ENCODE assay signal across 8 cellular contexts in the genomic region with DNA sequence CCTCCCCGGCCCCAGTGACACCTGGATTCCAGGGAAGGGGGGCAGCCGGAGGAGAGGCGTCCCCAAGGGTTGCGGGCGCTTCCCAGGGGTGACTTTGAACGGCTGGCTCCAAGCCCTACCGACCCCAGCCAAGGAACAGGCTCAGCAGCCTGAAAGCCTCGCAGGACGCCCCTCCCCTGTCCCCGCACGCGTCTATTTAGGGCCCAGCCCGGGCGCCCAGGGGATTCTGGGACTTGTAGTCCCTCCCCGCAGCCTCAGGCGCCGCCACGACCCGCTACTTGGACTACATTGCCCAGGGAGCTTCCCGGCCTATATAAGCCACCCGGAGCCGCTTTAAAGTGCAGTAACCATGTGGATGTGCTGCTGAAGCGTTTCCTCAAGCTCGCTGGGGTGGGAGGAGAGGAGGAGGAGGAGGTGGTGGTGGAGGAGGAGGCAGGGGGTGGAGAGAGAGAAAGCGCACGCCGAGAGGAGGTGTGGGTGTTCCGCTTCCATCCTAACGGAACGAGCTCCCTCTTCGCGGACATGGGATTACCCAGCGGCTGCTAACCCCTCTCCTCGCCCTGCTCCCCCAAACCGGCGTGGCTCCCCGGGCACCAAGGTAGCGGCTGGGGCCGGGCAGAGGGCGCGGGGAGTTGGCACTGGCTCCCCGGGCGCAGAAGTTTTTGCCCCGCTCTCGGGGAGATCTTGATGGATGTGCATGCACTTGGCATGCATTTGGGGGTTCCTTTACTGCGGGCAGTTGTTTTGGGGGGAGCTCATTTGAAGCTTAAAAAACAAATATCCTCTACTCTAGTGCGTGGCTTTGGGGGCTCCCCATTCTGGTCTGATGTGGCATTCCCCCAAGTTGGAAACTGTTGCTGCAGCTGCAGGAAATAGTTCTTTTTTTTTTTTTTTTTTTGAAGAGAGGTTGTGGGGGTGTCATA. TPM values are rescaled to one million over a fixed set of nuclear protein-coding genes. Genes with fewer than 3 reads are reported as not detected.
DNase-seq lines count a peak whose midpoint lies in the region; ATAC-seq and TF ChIP-seq lines count a peak whose summit lies in the region.

A gene (plus strand): TSS at position 341 of the 923 bp plus-strand sequence. CDS start 23,144 bp downstream, outside the sequence.

- peak within 1 kb of the TSS; percentile 98 for H3K4me3 Mint-ChIP-seq in activated T-cell treated with anti-CD3 and anti-CD28 coated beads, Interleukin-2, amount 50 U/mL, for 4 hours

- H3K27me3 Mint-ChIP-seq in activated T-cell treated with anti-CD3 and anti-CD28 coated beads, Interleukin-2, amount 50 U/mL, for 4 hours (ENCODE audit: low read depth) = peaks cover 5% of the 10 kb centered on the region

- peaks cover 2% of the 10 kb centered on the region; the same call in 1 of the 2 replicates for H3K27me3 ChIP-seq in Panc1 (ENCODE audit: control insufficient read depth, insufficient read depth, low read length)
- H3K27me3 ChIP-seq in muscle layer of duodenum (ENCODE audit: low read depth, low read length) = no peaks in the 10 kb centered on the region

- ATAC-seq in GM21723 (IDR thresholded peaks at IDR 0.05; ENCODE audit: unreplicated experiment) (peak; percentile 87), Panc1 (peak; percentile 98), esophagus mucosa (peak; percentile 98)
- ATAC-seq in activated T-cell treated with anti-CD3 and anti-CD28 coated beads, Interleukin-2, amount 50 U/mL, for 4 hours = peak; percentile 93 to 94

- peaks cover 49% of the 10 kb centered on the region for H3K4me1 Mint-ChIP-seq in activated T-cell treated with anti-CD3 and anti-CD28 coated beads, Interleukin-2, amount 50 U/mL, for 4 hours (ENCODE audit: low read depth)

- POLR2A ChIA-PET in Panc1 (lab: Charles Lee) = interaction anchor here (0.6 to 0.8 kb wide), 4 partner anchors 13 to 79 kb away, joined by 3 to 13 read pairs (median 6); no protein-coding TSS in a partner anchor

- no peaks in the 10 kb centered on the region for H3K9me3 Mint-ChIP-seq in activated T-cell treated with anti-CD3 and anti-CD28 coated beads, Interleukin-2, amount 50 U/mL, for 4 hours

- H3K4me1 ChIP-seq in Panc1 (ENCODE audit: control insufficient read depth, insufficient read depth, low read length) (peaks cover 3% of the 10 kb centered on the region; the same call in 1 of the 2 replicates), muscle layer of duodenum (ENCODE audit: control insufficient read depth in 1 of 2, insufficient read depth in 2 of 2, low read length in 2 of 2) (peaks cover 4 to 23% of the 10 kb centered on the region in 2 donors)

- no TSS peak for BruUV-seq in Panc1 (replicated peaks; lab: Mats Ljungman, UMichigan)

- CTCF ChIA-PET in Panc1 (lab: Charles Lee) = interaction anchor here (0.7 to 1.7 kb wide), 2 partner anchors 143 to 564 kb away, joined by 4 to 6 read pairs; no protein-coding TSS in a partner anchor

- peaks cover 24% of the 10 kb centered on the region for H3K36me3 Mint-ChIP-seq in activated T-cell treated with anti-CD3 and anti-CD28 coated beads, Interleukin-2, amount 50 U/mL, for 4 hours (ENCODE audit: insufficient read depth)

- H3K27ac ChIP-seq in Panc1 (ENCODE audit: low read length) (peak within 1 kb of the TSS; percentile 51), muscle layer of duodenum (ENCODE audit: low read length) (peak within 1 kb of the TSS; percentile 70)

- in situ Hi-C loops in Panc1 (cut with HindIII; ENCODE audit: low pct_unique_long_range_greater_than_20kb, low sequenced_read_pairs) = no loop called here

- H3K36me3 ChIP-seq in Panc1 (ENCODE audit: control insufficient read depth, insufficient read depth, low read length) (no peaks in the 10 kb centered on the region), muscle layer of duodenum (ENCODE audit: control insufficient read depth in 1 of 2, insufficient read depth in 2 of 2, low read length in 2 of 2) (no peaks in the 10 kb centered on the region)

- no peak for TF ChIP-seq CTCF in Panc1 (IDR thresholded peaks at IDR 0.05)

- H3K4me3 ChIP-seq in Panc1 (ENCODE audit: low read depth in 2 of 2, low read length in 2 of 2) (peak within 1 kb of the TSS; percentile 79 to 90), muscle layer of duodenum (ENCODE audit: low read depth in 1 of 2, low read length in 2 of 2) (peak within 1 kb of the TSS; percentile 91 to 92)

- peak; percentile 93 for DNase-seq in DMS53 (lab: John Stamatoyannopoulos, UW)
- peak; percentile 96 for DNase-seq in KG1 (lab: John Stamatoyannopoulos, UW)
- DNase-seq in Panc1 (ENCODE audit: low read depth, low spot score) = peak; percentile 84
- DNase-seq in activated T-cell treated with anti-CD3 and anti-CD28 coated beads, Interleukin-2, amount 50 U/mL, for 4 hours = peak; percentile 98
- peak; percentile 97 to 99 for DNase-seq in stimulated activated CD8-positive, alpha-beta memory T cell treated with anti-CD3 and anti-CD28 coated beads, Interleukin-7, amount 100 ng/mL, for 4 hours (ENCODE audit: low read depth in 2 of 2)

- no peaks in the 10 kb centered on the region for H3K9me3 ChIP-seq in Panc1 (ENCODE audit: control insufficient read depth, insufficient read depth, low read depth, low read length)
- H3K9me3 ChIP-seq in muscle layer of duodenum (ENCODE audit: control insufficient read depth in 1 of 2, low read length in 2 of 2) = no peaks in the 10 kb centered on the region

- intact Hi-C loops in Panc1 (cut with micrococcal nuclease; ENCODE audit: unreplicated experiment) = loop anchor here (10.0 kb wide), 1 partner anchor 142 kb away; no protein-coding TSS in a partner anchor

RNA-seq across cellular contexts. Expression of the gene that starts here (rescaled TPM):
- total RNA-seq in Panc1 (2021; ENCODE audit: unreplicated experiment) (8.7 TPM), esophagus mucosa (12.7 TPM)
- 6.5 TPM for polyA plus RNA-seq in Panc1 (2012; ENCODE audit: insufficient read length)
- 10 to 100 TPM; 59.0 to 92.3 (median 88.9) TPM for total RNA-seq in activated T-cell treated with anti-CD3 and anti-CD28 coated beads, Interleukin-2, amount 50 U/mL, for 4 hours

Comparison
In these comparisons a context has a peak if more than half of its experiments do, and no peak if none do; other contexts are left out.
1. Peak in every context shown above with its lines: DNase-seq, ATAC-seq, H3K4me3 ChIP-seq and H3K27ac ChIP-seq.